13 cellular contexts compared by ENCODE assay signal in the genomic region with DNA sequence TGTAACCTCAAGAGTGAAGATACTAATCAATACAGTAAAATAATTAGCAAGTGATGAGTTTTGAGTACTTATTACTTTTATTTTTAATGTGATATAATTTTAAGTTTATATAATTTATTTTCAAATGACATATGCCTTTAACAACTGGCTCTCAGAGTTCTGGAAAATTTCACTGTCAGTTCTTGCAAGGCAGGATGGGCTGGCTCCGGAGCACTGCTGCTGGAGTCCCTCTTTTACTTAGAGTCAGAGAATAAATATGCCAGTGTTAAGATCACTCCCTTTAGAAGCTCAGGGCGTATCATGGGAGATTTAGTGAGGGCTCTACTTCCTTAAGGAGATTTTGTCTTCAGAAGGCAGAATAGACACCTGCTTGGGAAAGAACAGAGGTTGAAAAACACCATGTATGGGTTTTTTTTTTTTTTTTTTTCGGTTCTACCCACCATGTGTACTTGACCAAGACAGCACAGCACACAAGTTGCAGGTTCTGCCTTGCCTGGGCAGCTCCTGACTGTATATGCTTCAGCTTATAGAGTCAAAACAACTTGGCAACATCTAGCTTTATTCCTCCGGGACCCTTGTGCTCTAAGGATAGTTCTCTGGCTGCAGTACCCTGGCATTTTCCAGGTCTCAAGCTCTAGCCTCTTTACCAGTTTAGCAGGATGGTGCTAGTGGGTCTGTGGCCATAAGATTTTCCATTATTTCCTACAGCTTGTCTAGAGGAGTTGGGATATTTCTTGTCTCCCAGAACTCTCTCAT. TPM values are rescaled to one million over a fixed set of nuclear protein-coding genes. Genes with fewer than 3 reads are reported as not detected.
A peak's percentile ranks its signal among the peaks of the same experiment; 100 is the strongest.
DNase-seq lines count a peak whose midpoint lies in the region; ATAC-seq and TF ChIP-seq lines count a peak whose summit lies in the region.
"Had no signal": no experiment of that assay in that cellular context is flagged by ENCODE, and none has a peak within 500 bp of the region (broad histone marks: within the 10 kb centered on the region; RNA-seq: fewer than 3 reads in every experiment).

No MANE protein-coding gene starts in this region.

- H3K9me3 Mint-ChIP-seq in effector memory CD8-positive, alpha-beta T cell: no peaks in the 10 kb centered on the region

- ATAC-seq in GM21825 (IDR thresholded peaks at IDR 0.05; ENCODE audit: unreplicated experiment): peak; percentile 38
- no peak for ATAC-seq in SK-N-SH treated with all-trans-retinoic acid at 6 μM for 48 hours
- ATAC-seq in GM19023 (IDR thresholded peaks at IDR 0.05; ENCODE audit: unreplicated experiment): no peak
- no peak for ATAC-seq in effector memory CD8-positive, alpha-beta T cell (replicated peaks)

- no peak overlapping the region for H3K27ac Mint-ChIP-seq in effector memory CD8-positive, alpha-beta T cell

- TF ChIP-seq EP300 in ovary (IDR thresholded peaks at IDR 0.05): no peak

- 50 to 56% (median 53%) methylated on average over 4 of the region's 4 CpGs for WGBS in ovary, 3 donors

- peak overlapping the region; percentile 74 for H3K27ac ChIP-seq in VCaP
- H3K27ac ChIP-seq in ovary: peak overlapping the region; percentile 56 to 86
- H3K27ac ChIP-seq: tibial nerve had no signal

- H3K9me3 ChIP-seq in ovary: no peaks in the 10 kb centered on the region
- H3K9me3 ChIP-seq: BE2C, tibial nerve had no signal

- intact Hi-C loops in ovary (cut with DNase I): no loop called here

- H3K27me3 Mint-ChIP-seq in effector memory CD8-positive, alpha-beta T cell: peaks cover 39 to 57% of the 10 kb centered on the region in 2 donors

- H3K27me3 ChIP-seq in ovary: no peaks in the 10 kb centered on the region
- H3K27me3 ChIP-seq: BE2C, tibial nerve had no signal

- H3K4me1 Mint-ChIP-seq in effector memory CD8-positive, alpha-beta T cell (ENCODE audit: low read depth in 2 of 2): no peaks in the 10 kb centered on the region

- no peaks in the 10 kb centered on the region for H3K36me3 ChIP-seq in ovary
- H3K36me3 ChIP-seq: BE2C, tibial nerve had no signal

- H3K4me3 Mint-ChIP-seq in effector memory CD8-positive, alpha-beta T cell: no peak overlapping the region

- H3K4me1 ChIP-seq in ovary (ENCODE audit: insufficient read depth): peaks cover 32% of the 10 kb centered on the region
- H3K4me1 ChIP-seq: BE2C had no signal

- DNase-seq in GM12865 (ENCODE audit: low read depth) (peak; percentile 62), ovary (peak in 1 of 5 donors; percentile 16), DMS153 (lab: John Stamatoyannopoulos, UW) (no peak)
- no peak for DNase-seq in effector memory CD8-positive, alpha-beta T cell
- DNase-seq: anterior cingulate cortex, BE2C, hypothalamus, NCI-H2081 had no signal

- H3K4me3 ChIP-seq in GM12865 (ENCODE audit: low read depth, low read length) (no peak overlapping the region), ovary (no peak overlapping the region)
- H3K4me3 ChIP-seq: tibial nerve had no signal

- TF ChIP-seq POLR2A in ovary (IDR thresholded peaks at IDR 0.05): no peak

- H3K36me3 Mint-ChIP-seq in effector memory CD8-positive, alpha-beta T cell (ENCODE audit: insufficient read depth): no peaks in the 10 kb centered on the region

- TF ChIP-seq CTCF in GM12865 (IDR thresholded peaks at IDR 0.05; ENCODE audit: insufficient read depth, low read depth, low read length, missing control alignments): no peak
- no peak for TF ChIP-seq CTCF in VCaP (conservative IDR thresholded peaks at IDR 0.05)
- no peak for TF ChIP-seq CTCF in ovary (IDR thresholded peaks at IDR 0.05)

TF ChIP-seq in SK-N-SH treated with all-trans-retinoic acid at 6 μM for 48 hours, 23 proteins besides CTCF, POLR2A, EP300 and RAD21:
- TF ChIP-seq ZNF70 (CRISPR knock-in tag; IDR thresholded peaks at IDR 0.05) (no peak), ISL1 (CRISPR knock-in tag; IDR thresholded peaks at IDR 0.05) (no peak)

RNA-seq across cellular contexts. Expression of a gene that starts 29.7 kb away (rescaled TPM):
- 100 to 1,000 TPM; 110 to 158 (median 137) TPM for total RNA-seq in ovary
- 100 to 1,000 TPM; 116 to 175 TPM for polyA plus RNA-seq in ovary
